2 cellular contexts compared by ENCODE assay signal in genomic region chr19:41052162-41052561, GRCh38. TPM values are rescaled to one million over a fixed set of nuclear protein-coding genes. Genes with fewer than 3 reads are reported as not detected.
"Had no signal": no experiment of that assay in that cellular context is flagged by ENCODE, and none has a peak within 500 bp of the region (broad histone marks: within the 10 kb centered on the region; RNA-seq: fewer than 3 reads in every experiment).

No MANE protein-coding gene starts in this region.

RNA-seq across cellular contexts. Expression of gene CYP2A13, which starts 36.1 kb away (rescaled TPM):
- total RNA-seq: G401, GM12878 had no signal
